8 cellular contexts compared by ENCODE assay signal in genomic region chr3:58217209-58217811, GRCh38. TPM values are rescaled to one million over a fixed set of nuclear protein-coding genes. Genes with fewer than 3 reads are reported as not detected.
A peak's percentile ranks its signal among the peaks of the same experiment; 100 is the strongest.
DNase-seq lines count a peak whose midpoint lies in the region; ATAC-seq, FAIRE-seq and TF ChIP-seq lines count a peak whose summit lies in the region.

No MANE protein-coding gene starts in this region.

- H3K27ac Mint-ChIP-seq in HFFc6 = no peak overlapping the region
- no peak overlapping the region for H3K27ac Mint-ChIP-seq in activated CD4-positive, alpha-beta T cell treated with anti-CD3 and anti-CD28 coated beads, Interleukin-2, amount 10 ng/mL, durations not matched to agents 7 days and 5 days

- TF ChIP-seq POLR2A in lower leg skin (IDR thresholded peaks at IDR 0.05) = no peak

- POLR2A ChIA-PET in activated CD4-positive, alpha-beta T cell treated with anti-CD3 and anti-CD28 coated beads, Interleukin-2, amount 10 ng/mL, durations not matched to agents 7 days and 5 days (lab: Charles Lee) = no interaction called here

- no peak for ATAC-seq in HG03025 (IDR thresholded peaks at IDR 0.05; ENCODE audit: low FRiP score, unreplicated experiment)

- no peak overlapping the region for H3K4me3 ChIP-seq in lower leg skin (ENCODE audit: low read depth, poor library complexity, severe bottlenecking)

- no peak overlapping the region for H3K4me3 Mint-ChIP-seq in HFFc6
- H3K4me3 Mint-ChIP-seq in activated CD4-positive, alpha-beta T cell treated with anti-CD3 and anti-CD28 coated beads, Interleukin-2, amount 10 ng/mL, durations not matched to agents 7 days and 5 days = no peak overlapping the region

- CTCF ChIA-PET in activated CD4-positive, alpha-beta T cell treated with anti-CD3 and anti-CD28 coated beads, Interleukin-2, amount 10 ng/mL, durations not matched to agents 7 days and 5 days (lab: Charles Lee) = interaction anchor here (0.6 to 4.0 kb wide), 21 partner anchors 9 to 835 kb away, joined by 3 to 30 read pairs (median 4); partner anchors contain the start of genes HTD2 and RPP14

- intact Hi-C loops in lower leg skin (cut with DNase I; ENCODE audit: low total_unique reads) = no loop called here

- WGBS in lower leg skin, 2 donors = 17 to 24% methylated on average over 15 of the region's 15 CpGs

- TF ChIP-seq CTCF in HFFc6 (IDR thresholded peaks at IDR 0.05) = peak; percentile 88
- peak in 1 of 3 donors; percentile 71 for TF ChIP-seq CTCF in lower leg skin (IDR thresholded peaks at IDR 0.05)

- no peaks in the 10 kb centered on the region for H3K36me3 Mint-ChIP-seq in HFFc6 (ENCODE audit: low read depth)
- no peaks in the 10 kb centered on the region for H3K36me3 Mint-ChIP-seq in activated CD4-positive, alpha-beta T cell treated with anti-CD3 and anti-CD28 coated beads, Interleukin-2, amount 10 ng/mL, durations not matched to agents 7 days and 5 days (ENCODE audit: low read depth)

- peaks cover 29% of the 10 kb centered on the region for H3K4me1 Mint-ChIP-seq in HFFc6 (ENCODE audit: low read depth)
- H3K4me1 Mint-ChIP-seq in activated CD4-positive, alpha-beta T cell treated with anti-CD3 and anti-CD28 coated beads, Interleukin-2, amount 10 ng/mL, durations not matched to agents 7 days and 5 days = peaks cover 16% of the 10 kb centered on the region

- peaks cover 4% of the 10 kb centered on the region; the same call in 1 of the 2 replicates for H3K9me3 Mint-ChIP-seq in HFFc6
- H3K9me3 Mint-ChIP-seq in activated CD4-positive, alpha-beta T cell treated with anti-CD3 and anti-CD28 coated beads, Interleukin-2, amount 10 ng/mL, durations not matched to agents 7 days and 5 days = no peaks in the 10 kb centered on the region

- DNase-seq in HFFc6 = peak; percentile 57
- peak; percentile 51 to 78 for DNase-seq in NCI-H524 (lab: John Stamatoyannopoulos, UW)
- peak; percentile 64 for DNase-seq in activated CD4-positive, alpha-beta T cell treated with anti-CD3 and anti-CD28 coated beads, Interleukin-2, amount 10 ng/mL, durations not matched to agents 7 days and 5 days
- peak; percentile 53 to 71 for DNase-seq in dermis microvascular lymphatic vessel endothelial cell (ENCODE audit: low read depth in 2 of 2)
- DNase-seq in lower leg skin (ENCODE audit: low spot score in 2 of 2) = peak; percentile 73 to 92
- peak in 2 of 3 donors; percentile 19 to 35 for DNase-seq in stimulated activated CD4-positive, alpha-beta T cell treated with anti-CD3 and anti-CD28 coated beads, TNF-alpha, amount 100 ng/mL, for 48 hours (ENCODE audit: low read depth in 3 of 3)

- peak; percentile 51 for FAIRE-seq in G401.6 (lab: Jason Lieb, UNC)

- H3K27me3 Mint-ChIP-seq in HFFc6 (ENCODE audit: insufficient read depth) = peaks cover 4% of the 10 kb centered on the region
- peaks cover 7% of the 10 kb centered on the region for H3K27me3 Mint-ChIP-seq in activated CD4-positive, alpha-beta T cell treated with anti-CD3 and anti-CD28 coated beads, Interleukin-2, amount 10 ng/mL, durations not matched to agents 7 days and 5 days

RNA-seq across cellular contexts. Expression of gene DNASE1L3, which starts 6.5 kb away (rescaled TPM):
- total RNA-seq in HFFc6 (2021; fragmentation: NEBNext Ultra II Directional; extraction: Animal tissue kit (Norgen Biotek cat#: 25700)) = not detected
- total RNA-seq in activated CD4-positive, alpha-beta T cell treated with anti-CD3 and anti-CD28 coated beads, Interleukin-2, amount 10 ng/mL, durations not matched to agents 7 days and 5 days = not detected
- 3.0 and 6.4 TPM in 2 replicates for total RNA-seq in dermis microvascular lymphatic vessel endothelial cell
- 1 to 10 TPM in 3 of 4 donors, under 1 TPM in 1; 0.76 to 8.1 (median 3.1) TPM for total RNA-seq in lower leg skin

RNA-seq across cellular contexts. Expression of gene ABHD6, which starts 20.3 kb away (rescaled TPM):
- total RNA-seq in HFFc6 (2021; fragmentation: NEBNext Ultra II Directional; extraction: Animal tissue kit (Norgen Biotek cat#: 25700)) = 1 to 10 TPM; 6.1 to 8.9 (median 6.5) TPM
- 1 to 10 TPM; 4.1 to 5.0 TPM for total RNA-seq in activated CD4-positive, alpha-beta T cell treated with anti-CD3 and anti-CD28 coated beads, Interleukin-2, amount 10 ng/mL, durations not matched to agents 7 days and 5 days
- total RNA-seq in dermis microvascular lymphatic vessel endothelial cell (15.0 and 28.7 TPM in 2 replicates), lower leg skin (10 to 100 TPM; 36.5 to 69.7 (median 51.1) TPM)

Comparison
In these comparisons a context has a peak if more than half of its experiments do, and no peak if none do; other contexts are left out.
1. DNase-seq: peak in every context shown above with its lines; median percentile 82 in lower leg skin; 64 in NCI-H524; 64 in activated CD4-positive, alpha-beta T cell treated with anti-CD3 and anti-CD28 coated beads, Interleukin-2, amount 10 ng/mL, durations not matched to agents 7 days and 5 days; 62 in dermis microvascular lymphatic vessel endothelial cell; 57 in HFFc6; 27 in stimulated activated CD4-positive, alpha-beta T cell treated with anti-CD3 and anti-CD28 coated beads, TNF-alpha, amount 100 ng/mL, for 48 hours.